In the genomic region with DNA sequence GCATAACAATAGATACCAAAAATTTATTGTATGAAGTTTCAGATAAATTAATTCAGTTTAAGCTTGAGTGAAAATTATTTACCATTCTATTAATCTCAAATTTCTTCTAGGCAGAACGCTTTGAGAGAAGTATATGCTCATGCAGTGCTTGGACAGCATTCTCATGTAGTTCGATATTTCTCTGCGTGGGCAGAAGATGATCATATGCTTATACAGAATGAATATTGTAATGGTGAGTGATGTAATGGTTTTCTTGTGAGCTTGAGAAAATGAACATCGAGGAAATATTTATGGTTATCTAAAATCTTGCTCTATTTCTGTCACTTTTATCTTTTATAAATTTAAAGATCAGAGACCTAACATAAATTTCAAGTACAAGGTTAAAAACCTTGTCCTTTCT, we compare ENCODE assay signal across 10 cellular contexts. TPM values are rescaled to one million over a fixed set of nuclear protein-coding genes. Genes with fewer than 3 reads are reported as not detected.
DNase-seq lines count a peak whose midpoint lies in the region; ATAC-seq, FAIRE-seq and TF ChIP-seq lines count a peak whose summit lies in the region.
"Had no signal": no experiment of that assay in that cellular context is flagged by ENCODE, and none has a peak within 500 bp of the region (broad histone marks: within the 10 kb centered on the region; RNA-seq: fewer than 3 reads in every experiment).

No MANE protein-coding gene starts in this region.

- POLR2A ChIA-PET in A549 (lab: Yijun Ruan, JAX): interaction anchor here (3.3 kb wide), 1 partner anchor 116 kb away, joined by 21 read pairs; a partner anchor contains a TSS
- POLR2A ChIA-PET in K562 (lab: Yijun Ruan, JAX): interaction anchor here (1.2 to 3.3 kb wide), 13 partner anchors 7 to 210 kb away, joined by 3 to 26 read pairs (median 9); a partner anchor contains a TSS

- TF ChIP-seq RAD21 in A549 (conservative IDR thresholded peaks at IDR 0.05 in 1 of 2, IDR thresholded peaks at IDR 0.05 in 1 of 2) (no peak), K562 (CRISPR knock-in tag; conservative IDR thresholded peaks at IDR 0.05 in 1 of 2, IDR thresholded peaks at IDR 0.05 in 1 of 2) (no peak)

- H3K36me3 ChIP-seq in K562 (ENCODE audit: control insufficient read depth, insufficient read depth, low read length) (peaks cover 70% of the 10 kb centered on the region), lower lobe of right lung (peaks cover 7% of the 10 kb centered on the region)

- H3K27me3 Mint-ChIP-seq in HFFc6 (ENCODE audit: insufficient read depth): peaks cover 20% of the 10 kb centered on the region

- DNase-seq in A549 (ENCODE audit: low read depth in 1 of 2, low spot score in 1 of 2) (no peak), HFFc6 (no peak), K562 (ENCODE audit: extremely low read depth in 1 of 4, low spot score in 3 of 4) (no peak), lower lobe of right lung (no peak), NCI-H2171 (lab: John Stamatoyannopoulos, UW) (no peak), NCI-H1105 treated with DMSO at 0.1 percent for 48 hours (lab: John Stamatoyannopoulos, UW) (no peak)
- no peak for DNase-seq in activated naive CD4-positive, alpha-beta T cell treated with anti-CD3 and anti-CD28 coated beads, Interleukin-2, amount 50 U/mL, for 16 hours
- DNase-seq: NCI-H2081; stimulated activated CD8-positive, alpha-beta memory T cell treated with anti-CD3 and anti-CD28 coated beads, Interleukin-4, amount 100 ng/mL, for 48 hours had no signal

- TF ChIP-seq POLR2A in A549 (IDR thresholded peaks at IDR 0.05; ENCODE audit: low read length): no peak
- no peak for TF ChIP-seq POLR2A in K562 (conservative IDR thresholded peaks at IDR 0.05)

- WGBS in A549 (ENCODE audit: missing lambda C conversion rate): 40% methylated on average over 4 of the region's 4 CpGs
- 70% methylated on average over 4 of the region's 4 CpGs for WGBS in K562 (ENCODE audit: insufficient coverage, low coverage, missing lambda C conversion rate)

- no peak for ATAC-seq in A549
- ATAC-seq in K562: no peak
- ATAC-seq in lower lobe of right lung: no peak
- ATAC-seq in HG02870 (IDR thresholded peaks at IDR 0.05; ENCODE audit: unreplicated experiment): no peak

- peak overlapping the region in 1 of 2 experiments; percentile 93; a peak in 2 of 6 replicates for H3K27ac ChIP-seq in A549
- peak overlapping the region; percentile 37; the same call in 2 of the 3 replicates for H3K27ac ChIP-seq in K562 (ENCODE audit: extremely low read depth, low read depth, low read length)
- H3K27ac ChIP-seq in lower lobe of right lung: peak overlapping the region; percentile 26

- no peaks in the 10 kb centered on the region for H3K9me1 ChIP-seq in K562 (ENCODE audit: control insufficient read depth, insufficient read depth, low read length)

- TF ChIP-seq CTCF in A549 (IDR thresholded peaks at IDR 0.05) (no peak), HFFc6 (IDR thresholded peaks at IDR 0.05) (no peak), K562 (IDR thresholded peaks at IDR 0.05 in 2 of 3, conservative IDR thresholded peaks at IDR 0.05 in 1 of 3; ENCODE audit: insufficient read depth in 2 of 3, low read depth in 1 of 3, low read length in 3 of 3) (no peak), lower lobe of right lung (IDR thresholded peaks at IDR 0.05) (no peak)

- H3K4me3 Mint-ChIP-seq in HFFc6: peak overlapping the region; percentile 83

- H3K4me3 ChIP-seq in A549: peak overlapping the region; percentile 89; the same call in 2 of the 3 replicates
- peak overlapping the region; percentile 92 for H3K4me3 ChIP-seq in K562
- H3K4me3 ChIP-seq in lower lobe of right lung: peak overlapping the region; percentile 81

- H4K20me1 ChIP-seq in K562 (replicated peaks; ENCODE audit: control insufficient read depth, insufficient read depth, low read length): peaks cover 9% of the 10 kb centered on the region

- H3K27me3 ChIP-seq in K562 (ENCODE audit: control insufficient read depth in 2 of 2, insufficient read depth in 2 of 2, low read length in 2 of 2) (no peaks in the 10 kb centered on the region), lower lobe of right lung (ENCODE audit: low read depth) (no peaks in the 10 kb centered on the region)

- TF ChIP-seq EP300 in A549 (IDR thresholded peaks at IDR 0.05) (no peak), K562 (IDR thresholded peaks at IDR 0.05; ENCODE audit: low read length) (no peak)

- H3K9me3 Mint-ChIP-seq in HFFc6: no peaks in the 10 kb centered on the region; the same call in 1 of the 2 replicates

- H3K4me1 ChIP-seq in A549 (peaks cover 27% of the 10 kb centered on the region), K562 (replicated peaks in 1 of 2; ENCODE audit: control insufficient read depth in 2 of 2, insufficient read depth in 2 of 2, low read length in 2 of 2) (peaks cover 12 to 32% of the 10 kb centered on the region in 2 experiments; a peak in 4 of 5 replicates), lower lobe of right lung (peaks cover 28% of the 10 kb centered on the region)

- CTCF ChIA-PET in A549 (lab: Yijun Ruan, JAX) (interaction anchor here (0.6 to 5.9 kb wide), 8 partner anchors 8 to 172 kb away, joined by 3 to 38 read pairs (median 3); no protein-coding TSS in a partner anchor), K562 (lab: Yijun Ruan, JAX; ENCODE audit: low intra/inter-chr PET ratio) (interaction anchor here (0.6 kb wide), 1 partner anchor 92 kb away, joined by 3 read pairs; no protein-coding TSS in a partner anchor)

- in situ Hi-C loops in K562 (cut with MboI): no loop called here

- BruUV-seq in K562 (replicated peaks; lab: Mats Ljungman, UMichigan): no TSS peak

- H3K4me1 Mint-ChIP-seq in HFFc6 (ENCODE audit: low read depth): peaks cover 48% of the 10 kb centered on the region

- no peak overlapping the region for H2AFZ ChIP-seq in K562 (ENCODE audit: low read depth, low read length)

- H3K9ac ChIP-seq in K562 (ENCODE audit: insufficient read depth in 1 of 2, low read depth in 2 of 2, low read length in 2 of 2): peak overlapping the region in 1 of 2 experiments; percentile 91; a peak in 2 of 4 replicates

- intact Hi-C loops in K562 (cut with micrococcal nuclease) (loop anchor here (10.0 kb wide), 1 partner anchor 112 kb away; a partner anchor contains a TSS), lower lobe of right lung (cut with DNase I) (no loop called here)

- FAIRE-seq in A549 (lab: Jason Lieb, UNC) (no peak), K562 (lab: Jason Lieb, UNC) (no peak)

- peak overlapping the region; percentile 98 for H3K27ac Mint-ChIP-seq in HFFc6

- H3K4me2 ChIP-seq in A549: peak overlapping the region; percentile 83
- peak overlapping the region; percentile 96 for H3K4me2 ChIP-seq in K562 (ENCODE audit: insufficient read depth, low read length)

- H3K9me3 ChIP-seq in A549 (no peaks in the 10 kb centered on the region), K562 (replicated peaks; ENCODE audit: control insufficient read depth, insufficient read depth, low read depth, low read length) (no peaks in the 10 kb centered on the region), lower lobe of right lung (no peaks in the 10 kb centered on the region)

- peaks cover 67% of the 10 kb centered on the region for H3K36me3 Mint-ChIP-seq in HFFc6 (ENCODE audit: low read depth)

- peaks cover 80% of the 10 kb centered on the region for H3K79me2 ChIP-seq in K562 (ENCODE audit: control insufficient read depth, insufficient read depth, low read length)

TF ChIP-seq in A549, 52 proteins besides CTCF, POLR2A, EP300 and RAD21 (continues in another document):
- no peak for TF ChIP-seq GATA3 (IDR thresholded peaks at IDR 0.05; ENCODE audit: borderline replicate concordance)
- TF ChIP-seq CHD2 (IDR thresholded peaks at IDR 0.05; ENCODE audit: low read length, partially characterized antibody): no peak
- TF ChIP-seq FOXS1 (CRISPR knock-in tag; IDR thresholded peaks at IDR 0.05): no peak
- no peak for TF ChIP-seq KDM1A (IDR thresholded peaks at IDR 0.05; ENCODE audit: low read depth)
- TF ChIP-seq HEYL (CRISPR knock-in tag; IDR thresholded peaks at IDR 0.05): no peak

TF ChIP-seq in K562, 482 proteins besides CTCF, POLR2A, EP300 and RAD21:
- 0 out of 2 replicates have a peak, but pooled peaks have one; percentile 44 for TF ChIP-seq RBFOX2 (IDR thresholded peaks at IDR 0.05; ENCODE audit: low read depth, low read length)
- TF ChIP-seq ZNF124 (CRISPR knock-in tag; IDR thresholded peaks at IDR 0.05): no peak

RNA-seq across cellular contexts. Expression of a gene that starts 3.6 kb away (rescaled TPM):
- 32.8 and 41.3 TPM in 2 replicates for polyA plus RNA-seq in A549 (2011; rRNA removed)
- polyA plus RNA-seq in A549 (2012; cell fraction: cytosol; rRNA removed): 13.2 and 15.5 TPM in 2 replicates
- 24.6 and 34.6 TPM in 2 replicates for polyA plus RNA-seq in A549 (2012; cell fraction: nucleus; rRNA removed)
- polyA plus RNA-seq in A549 (2017; fragmentation: RNase III; extraction: RNeasy Plus Mini Kit Qiagen cat#74134 plus additional on column Dnase treatment): 18.6 to 19.5 TPM (median 18.6 TPM) in 3 replicates
- polyA minus RNA-seq in A549 (2011; rRNA and poly(A)+ RNA removed): 20.2 and 32.0 TPM in 2 replicates
- total RNA-seq in HFFc6 (2021; fragmentation: NEBNext Ultra II Directional; extraction: Animal tissue kit (Norgen Biotek cat#: 25700)): 10 to 100 TPM; 28.3 to 45.6 (median 39.4) TPM
- total RNA-seq in K562 (2011; cell fraction: chromatin; rRNA removed; ENCODE audit: low replicate concordance): 78.0 and 216 TPM in 2 replicates
- total RNA-seq in K562 (2011; cell fraction: nucleolus; rRNA removed): 51.9 and 57.0 TPM in 2 replicates
- total RNA-seq in K562 (2011; cell fraction: nucleoplasm; rRNA removed): 101 and 161 TPM in 2 replicates
- total RNA-seq in K562 (2014; rRNA removed): 62.9 and 66.8 TPM in 2 replicates
- total RNA-seq in K562 (2014; rRNA removed; fragmentation: Illumina TruSeq; extraction: Trizol): 73.2 and 80.9 TPM in 2 replicates
- 61.6 and 67.4 TPM in 2 replicates for total RNA-seq in K562 (2015; rRNA removed; fragmentation: Illumina TruSeq; extraction: Trizol)
- 82.1 and 82.7 TPM in 2 replicates for total RNA-seq in K562 (2021)
- 81.2 and 99.0 TPM in 2 replicates for polyA plus RNA-seq in K562 (2011; rRNA removed)
- polyA plus RNA-seq in K562 (2011; cell fraction: cytosol; rRNA removed): 20.1 and 32.8 TPM in 2 replicates
- 77.6 and 91.0 TPM in 2 replicates for polyA plus RNA-seq in K562 (2011; cell fraction: nucleus; rRNA removed)
- polyA plus RNA-seq in K562 (2012): 34.8 and 46.6 TPM in 2 replicates
- 73.7 and 93.4 TPM in 2 replicates for polyA plus RNA-seq in K562 (2014; fragmentation: Illumina TruSeq; extraction: Trizol)
- polyA plus RNA-seq in K562 (2014; fragmentation: Nextera tagmentation; extraction: Ambion mirVana): 10 to 100 TPM; 21.9 to 30.6 TPM
- 51.3 and 53.9 TPM in 2 replicates for polyA plus RNA-seq in K562 (2014; rRNA removed)
- 121 and 129 TPM in 2 replicates for polyA minus RNA-seq in K562 (2011; rRNA and poly(A)+ RNA removed)
- 28.7 and 41.6 TPM in 2 replicates for polyA minus RNA-seq in K562 (2011; cell fraction: cytosol; rRNA and poly(A)+ RNA removed)
- 75.3 and 97.9 TPM in 2 replicates for polyA minus RNA-seq in K562 (2011; cell fraction: nucleus; rRNA and poly(A)+ RNA removed)
- 12.4 TPM for total RNA-seq in lower lobe of right lung
